20 cellular contexts compared by ENCODE assay signal in genomic region chr2:98907385-98907784, GRCh38. TPM values are rescaled to one million over a fixed set of nuclear protein-coding genes. Genes with fewer than 3 reads are reported as not detected.
A peak's percentile ranks its signal among the peaks of the same experiment; 100 is the strongest.
DNase-seq lines count a peak whose midpoint lies in the region; ATAC-seq and TF ChIP-seq lines count a peak whose summit lies in the region.
"Had no signal": no experiment of that assay in that cellular context is flagged by ENCODE, and none has a peak within 500 bp of the region (broad histone marks: within the 10 kb centered on the region; RNA-seq: fewer than 3 reads in every experiment).

No MANE protein-coding gene starts in this region.

- H3K9me3 ChIP-seq in WERI-Rb-1 (ENCODE audit: severe bottlenecking) (peaks cover 2% of the 10 kb centered on the region), stomach (no peaks in the 10 kb centered on the region)
- H3K9me3 ChIP-seq: SJSA1 had no signal

- H3K4me3 ChIP-seq in GM23338 (no peak overlapping the region), WERI-Rb-1 (ENCODE audit: low read depth, low read length) (no peak overlapping the region), stomach (no peak overlapping the region)
- H3K4me3 ChIP-seq: SJSA1 had no signal

- no peak overlapping the region for H3K4me2 ChIP-seq in GM23338
- H3K4me2 ChIP-seq: KMS-11 had no signal

- peak overlapping the region; percentile 32; the same call in 1 of the 2 replicates for H2AFZ ChIP-seq in GM23338

- H3K27me3 ChIP-seq in GM23338 (ENCODE audit: insufficient read depth) (no peaks in the 10 kb centered on the region), WERI-Rb-1 (ENCODE audit: insufficient read depth, low read depth, severe bottlenecking) (no peaks in the 10 kb centered on the region), stomach (no peaks in the 10 kb centered on the region)
- H3K27me3 ChIP-seq: SJSA1 had no signal

- H3K79me2 ChIP-seq in GM23338 (replicated peaks; ENCODE audit: insufficient read depth), result no peaks in the 10 kb centered on the region

- H3K27ac Mint-ChIP-seq in GM23338 (no peak overlapping the region), glutamatergic neuron (ENCODE audit: unreplicated experiment) (peak overlapping the region; percentile 90)
- H3K27ac Mint-ChIP-seq: H9 had no signal

- H3K9me2 ChIP-seq in GM23338 (ENCODE audit: insufficient read depth), result no peaks in the 10 kb centered on the region

- H3K4me3 Mint-ChIP-seq in GM23338 (no peak overlapping the region), glutamatergic neuron (ENCODE audit: unreplicated experiment) (peak overlapping the region; percentile 77)
- H3K4me3 Mint-ChIP-seq: CD14-positive monocyte, H9 had no signal

- peaks cover 43% of the 10 kb centered on the region for H3K4me1 Mint-ChIP-seq in GM23338
- H3K4me1 Mint-ChIP-seq in glutamatergic neuron (ENCODE audit: low read depth, unreplicated experiment), result peaks cover 65% of the 10 kb centered on the region

- no peaks in the 10 kb centered on the region for H3K36me3 ChIP-seq in GM23338 (ENCODE audit: insufficient read depth)
- no peaks in the 10 kb centered on the region for H3K36me3 ChIP-seq in WERI-Rb-1
- H3K36me3 ChIP-seq in stomach, result no peaks in the 10 kb centered on the region
- H3K36me3 ChIP-seq: SJSA1 had no signal

- no peaks in the 10 kb centered on the region for H4K20me1 ChIP-seq in GM23338 (replicated peaks; ENCODE audit: insufficient read depth)

- H3K27me3 Mint-ChIP-seq in GM23338 (ENCODE audit: insufficient read depth, low read depth, poor library complexity) (peaks cover 5% of the 10 kb centered on the region), glutamatergic neuron (ENCODE audit: unreplicated experiment) (peaks cover 8% of the 10 kb centered on the region)

- ATAC-seq in GM23338 (no peak), GM19035 (IDR thresholded peaks at IDR 0.05; ENCODE audit: unreplicated experiment) (no peak)

- no peak for TF ChIP-seq POLR2A in stomach (IDR thresholded peaks at IDR 0.05)

- H3K9me3 Mint-ChIP-seq in GM23338 (no peaks in the 10 kb centered on the region), glutamatergic neuron (ENCODE audit: unreplicated experiment) (peaks cover 16% of the 10 kb centered on the region)
- H3K9me3 Mint-ChIP-seq: H9 had no signal

- H3K36me3 Mint-ChIP-seq in GM23338 (ENCODE audit: low read depth) (no peaks in the 10 kb centered on the region), glutamatergic neuron (ENCODE audit: unreplicated experiment) (no peaks in the 10 kb centered on the region)
- H3K36me3 Mint-ChIP-seq: CD14-positive monocyte had no signal

- no peak for TF ChIP-seq EP300 in stomach (IDR thresholded peaks at IDR 0.05)

- intact Hi-C loops in stomach (cut with DNase I; ENCODE audit: low total_unique reads), result no loop called here

- H3F3A ChIP-seq in GM23338 (replicated peaks; ENCODE audit: low read depth), result no peaks in the 10 kb centered on the region

- no peak overlapping the region for H3K27ac ChIP-seq in GM23338 (ENCODE audit: low read depth)
- peak overlapping the region; percentile 90 for H3K27ac ChIP-seq in WERI-Rb-1
- peak overlapping the region in 3 of 5 donors; percentile 9 to 90 (median 80) for H3K27ac ChIP-seq in stomach
- H3K27ac ChIP-seq: KMS-11, SJSA1 had no signal

- TF ChIP-seq CTCF in GM23338 (conservative IDR thresholded peaks at IDR 0.05; ENCODE audit: low read depth in 2 of 2) (no peak), WERI-Rb-1 (IDR thresholded peaks at IDR 0.05; ENCODE audit: low read depth, low read length) (no peak), glutamatergic neuron (IDR thresholded peaks at IDR 0.05; ENCODE audit: partially characterized antibody, unreplicated experiment) (no peak), stomach (IDR thresholded peaks at IDR 0.05) (no peak)

- H3K4me1 ChIP-seq in GM23338 (ENCODE audit: insufficient read depth) (peaks cover 15% of the 10 kb centered on the region), stomach (peaks cover 18 to 46% (median 41%) of the 10 kb centered on the region in 4 donors)
- H3K4me1 ChIP-seq: SJSA1 had no signal

- 71 to 81% (median 78%) methylated on average over 4 of the region's 4 CpGs for WGBS in stomach, 5 donors

- DNase-seq in GM23338 (ENCODE audit: low spot score) (no peak), WERI-Rb-1 (no peak), glutamatergic neuron (no peak), stomach (no peak), NOMO-1 (lab: John Stamatoyannopoulos, UW; ENCODE audit: unreplicated experiment in 2 of 2) (no peak), midbrain (lab: John Stamatoyannopoulos, UW) (no peak)
- DNase-seq in activated naive CD4-positive, alpha-beta T cell treated with anti-CD3 and anti-CD28 coated beads, Interleukin-2, amount 50 U/mL, for 16 hours, result no peak
- DNase-seq: ACHN, DND-41, H9, NCI-H1417 treated with DMSO at 0.1 percent for 48 hours, NCI-H1930, NCI-H345, NCI-H524 treated with DMSO at 0.1 percent for 48 hours had no signal

TF ChIP-seq in GM23338, 12 proteins besides CTCF, POLR2A, EP300 and RAD21 (continues in another document):
- no peak for TF ChIP-seq POLR2AphosphoS5 (IDR thresholded peaks at IDR 0.05; ENCODE audit: low read depth)
- TF ChIP-seq EZH2 (IDR thresholded peaks at IDR 0.05; ENCODE audit: low read depth, unreplicated experiment), result no peak
- no peak for TF ChIP-seq NANOG (IDR thresholded peaks at IDR 0.05; ENCODE audit: borderline replicate concordance)
- TF ChIP-seq ZNF331 (CRISPR knock-in tag; IDR thresholded peaks at IDR 0.05; ENCODE audit: low read depth), result no peak
- TF ChIP-seq CREB1 (CRISPR knock-in tag; IDR thresholded peaks at IDR 0.05; ENCODE audit: low read depth), result no peak
- TF ChIP-seq EZH2phosphoT487 (IDR thresholded peaks at IDR 0.05; ENCODE audit: unreplicated experiment), result no peak
- TF ChIP-seq REST (IDR thresholded peaks at IDR 0.05; ENCODE audit: unreplicated experiment), result no peak
- TF ChIP-seq JUNB (IDR thresholded peaks at IDR 0.05; ENCODE audit: unreplicated experiment), result no peak

RNA-seq across cellular contexts. Expression of gene CRACDL, which starts 28.6 kb away (rescaled TPM):
- total RNA-seq in GM23338 (2014; rRNA removed; shearing (Covaris generic)), result 0.14 and 0.85 TPM in 2 replicates
- polyA plus RNA-seq in GM23338 (2016; fragmentation: Nextera tagmentation; extraction: Ambion mirVana) (0.16 and 0.50 TPM in 2 replicates), stomach (1 to 10 TPM; 5.4 to 5.8 (median 5.5) TPM)
- total RNA-seq in glutamatergic neuron (ENCODE audit: unreplicated experiment) (2.1 TPM), stomach (100 to 1,000 TPM in 1 of 5 donors, 10 to 100 TPM in 2, 1 to 10 TPM in 2; 6.2 to 205 (median 24.3) TPM)
- total RNA-seq: HT1080, M059J, SJSA1 had no signal
